ENCODE assay signal across 25 cellular contexts in genomic region chr22:23812378-23812777, GRCh38.
"Had no signal": no experiment of that assay in that cellular context is flagged by ENCODE, and none has a peak within 500 bp of the region (broad histone marks: within the 10 kb centered on the region; RNA-seq: fewer than 3 reads in every experiment).

No MANE protein-coding gene starts in this region.

- H3K27me3 ChIP-seq: colonic mucosa, gastrocnemius medialis, stomach, thyroid gland had no signal

- H3K27ac ChIP-seq: colonic mucosa, epithelial cell of prostate, parathyroid adenoma, stomach, thyroid gland had no signal

- H3K36me3 ChIP-seq: colonic mucosa had no signal

- H3K4me2 ChIP-seq: smooth muscle cell had no signal

- H3K27ac Mint-ChIP-seq: dendritic cell treated with granulocyte-macrophage colony-stimulating factor and Interleukin-4, amounts not matched to agents 40 ng/mL and 50 ng/mL, for 4 days; endodermal cell; natural killer cell treated with Interleukin-12 subunit alpha and Interleukin-12 subunit beta and Interleukin-15 and Interleukin-18, amount 100 ng/mL, for 72 hours; progenitor cell of endocrine pancreas; type B pancreatic cell had no signal

- H3K4me3 Mint-ChIP-seq: dendritic cell treated with granulocyte-macrophage colony-stimulating factor and Interleukin-4, amounts not matched to agents 40 ng/mL and 50 ng/mL, for 4 days; endodermal cell; natural killer cell treated with Interleukin-12 subunit alpha and Interleukin-12 subunit beta and Interleukin-15 and Interleukin-18, amount 100 ng/mL, for 72 hours; neural crest cell; type B pancreatic cell had no signal

- H3K9ac ChIP-seq: parathyroid adenoma had no signal

- H3K9me3 ChIP-seq: colonic mucosa, gastrocnemius medialis, stomach, thyroid gland had no signal

- DNase-seq: colonic mucosa; effector CD8-positive, alpha-beta T cell; endodermal cell; foreskin fibroblast; gastrocnemius medialis; head of caudate nucleus; mesendoderm; midbrain; stimulated activated CD4-positive, alpha-beta T cell treated with anti-CD3 and anti-CD28 coated beads, Interleukin-12 subunit alpha, Interleukin-12 subunit beta, amount 100 ng/mL, for 4 hours; stimulated activated CD4-positive, alpha-beta T cell treated with anti-CD3 and anti-CD28 coated beads, Interleukin-1b, Interleukin-23, amount 100 ng/mL, for 48 hours; stimulated activated CD4-positive, alpha-beta T cell treated with anti-CD3 and anti-CD28 coated beads, Interleukin-4, amount 100 ng/mL, for 1 hour; stimulated activated CD8-positive, alpha-beta memory T cell treated with anti-CD3 and anti-CD28 coated beads, Interleukin-4, amount 100 ng/mL, for 48 hours; stimulated activated naive CD4-positive, alpha-beta T cell; stomach; thyroid gland had no signal

- H2AFZ ChIP-seq: parathyroid adenoma had no signal

- ATAC-seq: esophagus mucosa; gastrocnemius medialis; natural killer cell treated with Interleukin-12 subunit alpha and Interleukin-12 subunit beta and Interleukin-15 and Interleukin-18, amount 100 ng/mL, for 72 hours; sciatic nerve had no signal

- H3K4me1 Mint-ChIP-seq: endodermal cell, neural crest cell had no signal

- H3K9me3 Mint-ChIP-seq: dendritic cell treated with granulocyte-macrophage colony-stimulating factor and Interleukin-4, amounts not matched to agents 40 ng/mL and 50 ng/mL, for 4 days; endodermal cell; natural killer cell treated with Interleukin-12 subunit alpha and Interleukin-12 subunit beta and Interleukin-15 and Interleukin-18, amount 100 ng/mL, for 72 hours; neural crest cell; type B pancreatic cell had no signal

- H3K4me3 ChIP-seq: colonic mucosa, gastrocnemius medialis, smooth muscle cell, stomach, thyroid gland had no signal

- H3K27me3 Mint-ChIP-seq: dendritic cell treated with granulocyte-macrophage colony-stimulating factor and Interleukin-4, amounts not matched to agents 40 ng/mL and 50 ng/mL, for 4 days; natural killer cell treated with Interleukin-12 subunit alpha and Interleukin-12 subunit beta and Interleukin-15 and Interleukin-18, amount 100 ng/mL, for 72 hours; progenitor cell of endocrine pancreas; type B pancreatic cell had no signal

- H3K4me1 ChIP-seq: colonic mucosa, gastrocnemius medialis, parathyroid adenoma, stomach, thyroid gland had no signal
